Comparison of ENCODE assay signal across 21 cellular contexts in the genomic region with DNA sequence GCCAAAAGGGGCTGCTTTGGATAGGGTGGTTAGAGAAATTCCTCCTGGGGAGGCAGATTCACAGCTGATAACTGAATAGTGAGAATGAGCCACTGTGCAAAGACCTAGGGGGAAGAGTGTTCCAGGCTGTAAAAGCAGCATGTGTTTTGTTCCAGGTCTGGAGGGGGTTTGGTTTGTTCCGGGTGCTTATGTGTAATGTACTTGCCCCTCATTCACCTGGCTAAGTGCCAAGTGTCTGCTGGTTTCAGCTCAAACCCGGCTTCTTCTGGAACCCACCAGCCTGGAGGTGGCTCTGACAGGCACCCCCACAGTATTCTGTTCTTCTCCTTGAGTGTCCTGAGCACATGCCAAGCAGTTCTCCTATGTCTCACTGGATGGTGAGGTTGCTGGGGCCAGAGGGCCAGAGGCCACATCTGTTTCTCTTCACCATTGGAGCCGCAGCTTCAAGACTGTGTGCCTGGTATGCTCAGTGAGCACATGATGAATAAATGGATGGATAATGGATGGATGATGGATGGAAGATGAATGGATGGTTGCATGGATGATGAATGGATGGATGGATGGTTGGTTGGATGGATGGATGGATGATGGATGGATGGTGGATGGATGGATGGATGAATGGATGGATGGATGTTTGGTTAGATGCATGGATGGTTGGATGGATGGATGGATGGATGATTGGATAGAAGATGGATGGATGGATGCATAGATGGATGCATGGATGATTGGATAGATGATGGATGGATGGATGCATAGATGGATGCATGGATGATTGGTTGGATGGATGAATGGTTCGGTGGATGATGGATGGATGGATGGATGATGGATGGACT.
DNase-seq lines count a peak whose midpoint lies in the region; ATAC-seq, FAIRE-seq and TF ChIP-seq lines count a peak whose summit lies in the region.
"Had no signal": no experiment of that assay in that cellular context is flagged by ENCODE, and none has a peak within 500 bp of the region (broad histone marks: within the 10 kb centered on the region; RNA-seq: fewer than 3 reads in every experiment).

No MANE protein-coding gene starts in this region.

- no peak overlapping the region for H2AFZ ChIP-seq in K562 (ENCODE audit: low read depth, low read length)
- H2AFZ ChIP-seq in mammary epithelial cell (ENCODE audit: low read depth, low read length): no peak overlapping the region

- H4K20me1 ChIP-seq in K562 (replicated peaks; ENCODE audit: control insufficient read depth, insufficient read depth, low read length) (no peaks in the 10 kb centered on the region), mammary epithelial cell (ENCODE audit: insufficient read depth, low read length) (no peaks in the 10 kb centered on the region)
- H4K20me1 ChIP-seq: BLaER1 had no signal

- CTCF ChIA-PET in K562 (lab: Yijun Ruan, JAX; ENCODE audit: low intra/inter-chr PET ratio): no interaction called here
- CTCF ChIA-PET in mammary epithelial cell (lab: Charles Lee; ENCODE audit: low non-redundant PET): interaction anchor here (0.9 kb wide), 1 partner anchor 63 kb away, joined by 6 read pairs; no protein-coding TSS in a partner anchor

- no peak for ATAC-seq in K562
- ATAC-seq in foreskin keratinocyte: no peak

- H3K36me3 ChIP-seq in K562 (ENCODE audit: control insufficient read depth, insufficient read depth, low read length) (no peaks in the 10 kb centered on the region), mammary epithelial cell (ENCODE audit: insufficient read depth, low read length) (no peaks in the 10 kb centered on the region), small intestine (ENCODE audit: control insufficient read depth in 2 of 2, insufficient read depth in 2 of 2, low read length in 2 of 2) (no peaks in the 10 kb centered on the region)
- H3K36me3 ChIP-seq: BLaER1 had no signal

- no peak for TF ChIP-seq RAD21 in K562 (CRISPR knock-in tag; conservative IDR thresholded peaks at IDR 0.05 in 1 of 2, IDR thresholded peaks at IDR 0.05 in 1 of 2)

- H3K9me3 ChIP-seq in K562 (replicated peaks; ENCODE audit: control insufficient read depth, insufficient read depth, low read depth, low read length) (no peaks in the 10 kb centered on the region), mammary epithelial cell (replicated peaks; ENCODE audit: insufficient read depth, low read length) (peaks cover 4% of the 10 kb centered on the region), small intestine (ENCODE audit: control insufficient read depth, low read depth) (no peaks in the 10 kb centered on the region)
- H3K9me3 ChIP-seq: SK-N-SH had no signal

- BruUV-seq in K562 (replicated peaks; lab: Mats Ljungman, UMichigan): no TSS peak
- no TSS peak for BruUV-seq in mammary epithelial cell (replicated peaks; lab: Mats Ljungman, UMichigan)

- peak; percentile 79 for DNase-seq in DMS79 (lab: John Stamatoyannopoulos, UW)
- peak; percentile 82 for DNase-seq in NCI-H345 (lab: John Stamatoyannopoulos, UW)
- DNase-seq in K562 (ENCODE audit: extremely low read depth in 1 of 4, low spot score in 3 of 4): no peak
- DNase-seq in foreskin keratinocyte: no peak
- no peak for DNase-seq in SHP77 treated with DMSO at 0.1 percent for 48 hours (lab: John Stamatoyannopoulos, UW)
- DNase-seq in AG08395 (ENCODE audit: low spot score): no peak
- DNase-seq in mammary epithelial cell: no peak
- no peak for DNase-seq in small intestine
- DNase-seq: Caco-2; CD4-positive, alpha-beta memory T cell; DMS 273 treated with DMSO at 0.1 percent for 48 hours; GDM1; KG1; NCI-H1092 treated with DMSO at 0.1 percent for 48 hours; NCI-H2029 treated with DMSO at 0.1 percent for 48 hours; NCI-H446; NCI-H526 treated with DMSO at 0.1 percent for 48 hours; OCI-M1; SIG-M5; SK-N-SH had no signal

- no peak for FAIRE-seq in K562 (lab: Jason Lieb, UNC)
- FAIRE-seq in small intestine (lab: Jason Lieb, UNC): no peak

- in situ Hi-C loops in K562 (cut with MboI): no loop called here
- in situ Hi-C loops in mammary epithelial cell (cut with MboI; ENCODE audit: low sequenced_read_pairs in 2 of 2): no loop called here

- H3K27me3 ChIP-seq in K562 (ENCODE audit: control insufficient read depth in 2 of 2, insufficient read depth in 2 of 2, low read length in 2 of 2) (peaks cover 3 to 19% of the 10 kb centered on the region in 2 experiments; a peak in 3 of 5 replicates), foreskin keratinocyte (no peaks in the 10 kb centered on the region), mammary epithelial cell (ENCODE audit: insufficient read depth, low read length) (peaks cover 2% of the 10 kb centered on the region), small intestine (ENCODE audit: control insufficient read depth in 2 of 2, insufficient read depth in 2 of 2, low read length in 2 of 2) (peaks cover 0 to 4% of the 10 kb centered on the region in 2 donors)

- POLR2A ChIA-PET in K562 (lab: Yijun Ruan, JAX): interaction anchor here (0.6 kb wide), 1 partner anchor 16 kb away, joined by 3 read pairs; no protein-coding TSS in a partner anchor

- dilution Hi-C loops in mammary epithelial cell (cut with HindIII; ENCODE audit: low sequenced_read_pairs): no loop called here

- intact Hi-C loops in K562 (cut with micrococcal nuclease) (no loop called here), mammary epithelial cell (cut with micrococcal nuclease) (no loop called here)

- no peaks in the 10 kb centered on the region for H3K9me1 ChIP-seq in K562 (ENCODE audit: control insufficient read depth, insufficient read depth, low read length)

- 0% methylated on average over 4 of the region's 4 CpGs for WGBS in K562 (ENCODE audit: insufficient coverage, low coverage, missing lambda C conversion rate)
- WGBS in mammary epithelial cell (ENCODE audit: low coverage, missing lambda C conversion rate): 64% methylated on average over 4 of the region's 4 CpGs
- WGBS in small intestine, 3 donors: 75 to 86% (median 78%) methylated on average over 4 of the region's 4 CpGs

- H3K4me2 ChIP-seq in K562 (ENCODE audit: insufficient read depth, low read length) (no peak overlapping the region), mammary epithelial cell (ENCODE audit: insufficient read depth, low read depth, low read length) (no peak overlapping the region)
- H3K4me2 ChIP-seq: BLaER1, SK-N-SH had no signal

- no peak for TF ChIP-seq EP300 in K562 (IDR thresholded peaks at IDR 0.05; ENCODE audit: low read length)

- TF ChIP-seq CTCF in K562 (IDR thresholded peaks at IDR 0.05 in 2 of 3, conservative IDR thresholded peaks at IDR 0.05 in 1 of 3; ENCODE audit: insufficient read depth in 2 of 3, low read depth in 1 of 3, low read length in 3 of 3) (no peak), foreskin keratinocyte (conservative IDR thresholded peaks at IDR 0.05) (no peak), mammary epithelial cell (conservative IDR thresholded peaks at IDR 0.05 in 1 of 2, IDR thresholded peaks at IDR 0.05 in 1 of 2; ENCODE audit: extremely low read depth in 1 of 2, insufficient read depth in 1 of 2, low read depth in 1 of 2, low read length in 2 of 2) (no peak)

- H3K9ac ChIP-seq in K562 (ENCODE audit: insufficient read depth in 1 of 2, low read depth in 2 of 2, low read length in 2 of 2) (no peak overlapping the region), mammary epithelial cell (ENCODE audit: insufficient read depth, low read length) (no peak overlapping the region)
- H3K9ac ChIP-seq: BLaER1, SK-N-SH had no signal

- no peak overlapping the region for H3K4me3 ChIP-seq in K562
- no peak overlapping the region for H3K4me3 ChIP-seq in mammary epithelial cell (replicated peaks in 1 of 3; ENCODE audit: insufficient read depth in 1 of 3, low read depth in 2 of 3, low read length in 3 of 3)
- H3K4me3 ChIP-seq in small intestine (ENCODE audit: low read depth in 1 of 2, low read length in 2 of 2): no peak overlapping the region
- H3K4me3 ChIP-seq: BLaER1 had no signal

- H3K4me1 ChIP-seq in K562 (replicated peaks in 1 of 2; ENCODE audit: control insufficient read depth in 2 of 2, insufficient read depth in 2 of 2, low read length in 2 of 2) (no peaks in the 10 kb centered on the region), foreskin keratinocyte (peaks cover 30% of the 10 kb centered on the region), mammary epithelial cell (ENCODE audit: insufficient read depth, low read length) (peaks cover 14% of the 10 kb centered on the region), small intestine (ENCODE audit: control insufficient read depth in 2 of 2, insufficient read depth in 1 of 2, low read depth in 1 of 2, low read length in 1 of 2) (no peaks in the 10 kb centered on the region)
- H3K4me1 ChIP-seq: Caco-2 had no signal

- H3K27ac ChIP-seq in K562 (ENCODE audit: extremely low read depth, low read depth, low read length) (no peak overlapping the region), foreskin keratinocyte (peak overlapping the region; percentile 19), mammary epithelial cell (ENCODE audit: insufficient read depth, low read depth, low read length) (no peak overlapping the region), small intestine (ENCODE audit: low read depth in 1 of 2, low read length in 1 of 2) (no peak overlapping the region)
- H3K27ac ChIP-seq: BLaER1 had no signal

- H3K79me2 ChIP-seq in K562 (ENCODE audit: control insufficient read depth, insufficient read depth, low read length): no peaks in the 10 kb centered on the region
- no peaks in the 10 kb centered on the region for H3K79me2 ChIP-seq in mammary epithelial cell (ENCODE audit: insufficient read depth, low read length)

- no peak for TF ChIP-seq POLR2A in K562 (conservative IDR thresholded peaks at IDR 0.05)

TF ChIP-seq in K562, 482 proteins besides CTCF, POLR2A, EP300 and RAD21 (continues in another document):
- TF ChIP-seq BCOR (IDR thresholded peaks at IDR 0.05) (no peak), CTBP1 (IDR thresholded peaks at IDR 0.05; ENCODE audit: borderline replicate concordance) (peak; percentile 56; the same call in 1 of the 2 replicates)
- TF ChIP-seq, protein P1, sequence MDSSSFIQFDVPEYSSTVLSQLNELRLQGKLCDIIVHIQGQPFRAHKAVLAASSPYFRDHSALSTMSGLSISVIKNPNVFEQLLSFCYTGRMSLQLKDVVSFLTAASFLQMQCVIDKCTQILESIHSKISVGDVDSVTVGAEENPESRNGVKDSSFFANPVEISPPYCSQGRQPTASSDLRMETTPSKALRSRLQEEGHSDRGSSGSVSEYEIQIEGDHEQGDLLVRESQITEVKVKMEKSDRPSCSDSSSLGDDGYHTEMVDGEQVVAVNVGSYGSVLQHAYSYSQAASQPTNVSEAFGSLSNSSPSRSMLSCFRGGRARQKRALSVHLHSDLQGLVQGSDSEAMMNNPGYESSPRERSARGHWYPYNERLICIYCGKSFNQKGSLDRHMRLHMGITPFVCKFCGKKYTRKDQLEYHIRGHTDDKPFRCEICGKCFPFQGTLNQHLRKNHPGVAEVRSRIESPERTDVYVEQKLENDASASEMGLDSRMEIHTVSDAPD (CRISPR knock-in tag; IDR thresholded peaks at IDR 0.05): no peak

Comparison
In these comparisons a context has a peak if more than half of its experiments do, and no peak if none do; other contexts are left out.
1. DNase-seq: peak in DMS79 (single experiment) and NCI-H345 (single experiment); none in K562 (0 of 4), foreskin keratinocyte (0 of 2), SHP77 treated with DMSO at 0.1 percent for 48 hours (single experiment), AG08395 (single experiment), mammary epithelial cell (single experiment) and small intestine (single experiment).